ENCODE assay signal across 21 cellular contexts in genomic region chr17:55149485-55149884, GRCh38.
"Had no signal": no experiment of that assay in that cellular context is flagged by ENCODE, and none has a peak within 500 bp of the region (broad histone marks: within the 10 kb centered on the region; RNA-seq: fewer than 3 reads in every experiment).

No MANE protein-coding gene starts in this region.

- H3K36me3 ChIP-seq: colonic mucosa, Peyer's patch had no signal

- H3K9me3 ChIP-seq: colonic mucosa, Peyer's patch had no signal

- H3K4me1 ChIP-seq: colonic mucosa, Peyer's patch had no signal

- ATAC-seq: activated CD4-positive, CD25-positive, alpha-beta regulatory T cell treated with anti-CD3 and anti-CD28 coated beads, Interleukin-2, amount 50 U/mL, for 24 hours; activated CD8-positive, alpha-beta T cell treated with anti-CD3 and anti-CD28 coated beads for 36 hours; activated T-cell treated with anti-CD3 and anti-CD28 coated beads, Interleukin-2, amount 50 U/mL, for 72 hours had no signal

- H3K4me3 ChIP-seq: colonic mucosa, Peyer's patch had no signal

- H3K27me3 ChIP-seq: colonic mucosa, Peyer's patch had no signal

- DNase-seq: activated CD4-positive, alpha-beta T cell treated with anti-CD3 and anti-CD28 coated beads for 4 hours; activated CD8-positive, alpha-beta memory T cell treated with anti-CD3 and anti-CD28 coated beads, Interleukin-2, amount 50 U/mL, for 4 hours; activated CD8-positive, alpha-beta T cell treated with anti-CD3 and anti-CD28 coated beads for 36 hours; activated gamma-delta T cell treated with Interleukin-2 at 50 U/mL for 16 hours; activated naive CD4-positive, alpha-beta T cell treated with anti-CD3 and anti-CD28 coated beads, Interleukin-2, amount 10 ng/mL, durations not matched to agents 7 days and 5 days; activated naive CD8-positive, alpha-beta T cell treated with anti-CD3 and anti-CD28 coated beads for 36 hours; activated T-cell treated with anti-CD3 and anti-CD28 coated beads, Interleukin-2, amount 50 U/mL, for 72 hours; colonic mucosa; Kasumi-1; KBM-7; NCI-H1694 treated with DMSO at 0.1 percent for 48 hours; NCI-H2081 treated with DMSO at 0.1 percent for 48 hours; NCI-H2171; NCI-H2227 treated with DMSO at 0.1 percent for 48 hours; NCI-H446 treated with DMSO at 0.1 percent for 48 hours; NCI-H526 treated with DMSO at 0.1 percent for 48 hours; NK-92 treated with Interleukin-12 subunit alpha and Interleukin-12 subunit beta, amount 100 ng/mL, for 24 hours; Peyer's patch; Right ventricle myocardium superior had no signal

- H3K27ac ChIP-seq: colonic mucosa, Peyer's patch, RWPE1 had no signal
